Comparison of ENCODE assay signal across 8 cellular contexts in the genomic region with DNA sequence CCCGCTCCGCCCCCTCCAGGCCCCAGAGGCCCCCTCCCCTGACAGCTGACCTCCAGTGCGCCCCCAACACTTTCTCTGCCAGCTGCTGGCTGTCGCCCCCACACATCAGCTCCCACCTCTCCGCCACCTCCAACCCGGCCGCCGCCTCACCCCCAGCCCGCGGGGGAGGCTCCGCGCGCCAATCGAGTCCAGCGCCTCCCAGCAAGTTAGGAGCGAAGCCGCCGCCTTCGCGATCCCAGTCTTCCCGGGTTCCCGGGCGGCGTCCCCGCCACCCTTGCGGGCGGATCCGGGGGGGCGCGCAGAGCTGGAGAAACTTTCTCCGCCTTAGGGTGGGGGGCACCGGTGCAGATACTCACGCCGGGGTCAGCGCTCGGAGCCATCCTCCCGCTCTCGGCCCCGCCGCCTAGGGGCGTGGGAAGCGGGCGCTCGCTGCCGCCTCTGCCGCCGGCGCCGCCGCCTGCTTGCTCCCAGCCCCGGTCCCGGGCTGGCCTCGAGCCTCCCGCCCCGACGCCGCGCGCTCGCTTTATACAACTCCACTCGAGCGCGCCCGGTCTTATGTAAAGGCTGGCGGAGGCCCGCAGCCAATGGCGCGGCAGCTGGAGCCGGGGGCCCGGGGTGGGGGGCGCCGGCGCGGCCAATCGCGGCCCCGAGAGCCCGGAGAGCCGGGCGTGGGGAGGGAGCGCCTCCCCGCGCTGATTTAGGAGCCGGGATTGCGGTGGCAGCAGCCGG. TPM values are rescaled to one million over a fixed set of nuclear protein-coding genes. Genes with fewer than 3 reads are reported as not detected.
A peak's percentile ranks its signal among the peaks of the same experiment; 100 is the strongest.
DNase-seq lines count a peak whose midpoint lies in the region; ATAC-seq, FAIRE-seq and TF ChIP-seq lines count a peak whose summit lies in the region.

A gene with protein sequence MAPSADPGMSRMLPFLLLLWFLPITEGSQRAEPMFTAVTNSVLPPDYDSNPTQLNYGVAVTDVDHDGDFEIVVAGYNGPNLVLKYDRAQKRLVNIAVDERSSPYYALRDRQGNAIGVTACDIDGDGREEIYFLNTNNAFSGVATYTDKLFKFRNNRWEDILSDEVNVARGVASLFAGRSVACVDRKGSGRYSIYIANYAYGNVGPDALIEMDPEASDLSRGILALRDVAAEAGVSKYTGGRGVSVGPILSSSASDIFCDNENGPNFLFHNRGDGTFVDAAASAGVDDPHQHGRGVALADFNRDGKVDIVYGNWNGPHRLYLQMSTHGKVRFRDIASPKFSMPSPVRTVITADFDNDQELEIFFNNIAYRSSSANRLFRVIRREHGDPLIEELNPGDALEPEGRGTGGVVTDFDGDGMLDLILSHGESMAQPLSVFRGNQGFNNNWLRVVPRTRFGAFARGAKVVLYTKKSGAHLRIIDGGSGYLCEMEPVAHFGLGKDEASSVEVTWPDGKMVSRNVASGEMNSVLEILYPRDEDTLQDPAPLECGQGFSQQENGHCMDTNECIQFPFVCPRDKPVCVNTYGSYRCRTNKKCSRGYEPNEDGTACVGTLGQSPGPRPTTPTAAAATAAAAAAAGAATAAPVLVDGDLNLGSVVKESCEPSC (minus strand): TSS at position 529 of the 729 bp plus-strand sequence. CDS start 149 bp downstream, at position 380.

- intact Hi-C loops in ascending aorta (cut with DNase I) = no loop called here

- ATAC-seq in A549 (peak; percentile 57 to 76; a peak in 5 of 6 replicates), HG02973 (IDR thresholded peaks at IDR 0.05; ENCODE audit: unreplicated experiment) (no peak), HG02588 (IDR thresholded peaks at IDR 0.05; ENCODE audit: unreplicated experiment) (no peak), GM18517 (IDR thresholded peaks at IDR 0.05; ENCODE audit: unreplicated experiment) (no peak)

- H3K9ac ChIP-seq in skeletal muscle tissue (ENCODE audit: low read depth in 1 of 3, low read length in 3 of 3) = peak within 1 kb of the TSS in 2 of 3 donors; percentile 14 to 33

- peak within 1 kb of the TSS; percentile 96 for H3K4me2 ChIP-seq in A549

- no peak for TF ChIP-seq RAD21 in A549 (conservative IDR thresholded peaks at IDR 0.05 in 1 of 2, IDR thresholded peaks at IDR 0.05 in 1 of 2)

- FAIRE-seq in A549 (lab: Jason Lieb, UNC) = no peak

- H3K4me1 ChIP-seq in A549 (peaks cover 15% of the 10 kb centered on the region; the same call in 1 of the 3 replicates), ascending aorta (peaks cover 9% of the 10 kb centered on the region in 2 donors), skeletal muscle tissue (ENCODE audit: control insufficient read depth in 3 of 3, insufficient read depth in 3 of 3, low read length in 3 of 3) (peaks cover 8 to 12% (median 8%) of the 10 kb centered on the region in 3 donors)

- H3K27me3 ChIP-seq in ascending aorta (peaks cover 11% of the 10 kb centered on the region), skeletal muscle tissue (ENCODE audit: control insufficient read depth in 3 of 3, insufficient read depth in 3 of 3, low read length in 3 of 3) (peaks cover 49 to 62% (median 57%) of the 10 kb centered on the region in 3 donors)

- WGBS in A549 (ENCODE audit: missing lambda C conversion rate) = 0% methylated on average over 4 of the region's 86 CpGs

- peak within 1 kb of the TSS; percentile 46 for H3K4me3 ChIP-seq in A549
- H3K4me3 ChIP-seq in ascending aorta = peak within 1 kb of the TSS; percentile 43 to 71
- peak within 1 kb of the TSS in 2 of 3 donors; percentile 45 to 56 for H3K4me3 ChIP-seq in skeletal muscle tissue (ENCODE audit: low read length in 3 of 3)

- no peaks in the 10 kb centered on the region for H3K36me3 ChIP-seq in ascending aorta
- no peaks in the 10 kb centered on the region for H3K36me3 ChIP-seq in skeletal muscle tissue (ENCODE audit: control insufficient read depth in 3 of 3, insufficient read depth in 3 of 3, low read length in 3 of 3)

- H3K9me3 ChIP-seq in A549 (no peaks in the 10 kb centered on the region), ascending aorta (no peaks in the 10 kb centered on the region), skeletal muscle tissue (ENCODE audit: control insufficient read depth in 3 of 3, low read length in 3 of 3) (no peaks in the 10 kb centered on the region)

- TF ChIP-seq CTCF in A549 (IDR thresholded peaks at IDR 0.05) (no peak), ascending aorta (IDR thresholded peaks at IDR 0.05) (no peak)

- POLR2A ChIA-PET in A549 (lab: Yijun Ruan, JAX) (no interaction called here), HEK293T (lab: Yijun Ruan, JAX) (interaction anchor here (1.5 to 2.3 kb wide), 2 partner anchors 11 to 121 kb away, joined by 4 to 7 read pairs; no protein-coding TSS in a partner anchor)

- no peak for TF ChIP-seq EP300 in A549 (IDR thresholded peaks at IDR 0.05)

- DNase-seq in A549 (ENCODE audit: low read depth in 1 of 2, low spot score in 1 of 2) = peak; percentile 32
- DNase-seq in HEK293T (ENCODE audit: extremely low spot score) = peak; percentile 88
- peak in 1 of 2 donors; percentile 74 for DNase-seq in ascending aorta (ENCODE audit: low spot score in 2 of 2)
- peak; percentile 15 for DNase-seq in iris pigment epithelial cell (ENCODE audit: low read depth)

- CTCF ChIA-PET in A549 (lab: Yijun Ruan, JAX) = interaction anchor here (1.0 to 26.7 kb wide), 6 partner anchors 11 to 238 kb away, joined by 3 to 660 read pairs (median 34); no protein-coding TSS in a partner anchor
- CTCF ChIA-PET in HEK293T (lab: Yijun Ruan, JAX) = interaction anchor here (4.4 kb wide), 1 partner anchor 11 kb away, joined by 26 read pairs; no protein-coding TSS in a partner anchor

- H3K27ac ChIP-seq in A549 (peak within 1 kb of the TSS in 1 of 2 experiments; percentile 72; a peak in 3 of 6 replicates), ascending aorta (no peak within 1 kb of the TSS), skeletal muscle tissue (ENCODE audit: low read depth, low read length) (no peak within 1 kb of the TSS)

- TF ChIP-seq POLR2A in A549 (IDR thresholded peaks at IDR 0.05; ENCODE audit: low read length) = peak; percentile 26; the same call in 1 of the 2 replicates

TF ChIP-seq in A549, 52 proteins besides CTCF, POLR2A, EP300 and RAD21:
- TF ChIP-seq, protein P1, sequence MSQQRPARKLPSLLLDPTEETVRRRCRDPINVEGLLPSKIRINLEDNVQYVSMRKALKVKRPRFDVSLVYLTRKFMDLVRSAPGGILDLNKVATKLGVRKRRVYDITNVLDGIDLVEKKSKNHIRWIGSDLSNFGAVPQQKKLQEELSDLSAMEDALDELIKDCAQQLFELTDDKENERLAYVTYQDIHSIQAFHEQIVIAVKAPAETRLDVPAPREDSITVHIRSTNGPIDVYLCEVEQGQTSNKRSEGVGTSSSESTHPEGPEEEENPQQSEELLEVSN (IDR thresholded peaks at IDR 0.05; ENCODE audit: borderline replicate concordance, low read depth) = peak; percentile 40; the same call in 1 of the 2 replicates
- TF ChIP-seq, protein P2, sequence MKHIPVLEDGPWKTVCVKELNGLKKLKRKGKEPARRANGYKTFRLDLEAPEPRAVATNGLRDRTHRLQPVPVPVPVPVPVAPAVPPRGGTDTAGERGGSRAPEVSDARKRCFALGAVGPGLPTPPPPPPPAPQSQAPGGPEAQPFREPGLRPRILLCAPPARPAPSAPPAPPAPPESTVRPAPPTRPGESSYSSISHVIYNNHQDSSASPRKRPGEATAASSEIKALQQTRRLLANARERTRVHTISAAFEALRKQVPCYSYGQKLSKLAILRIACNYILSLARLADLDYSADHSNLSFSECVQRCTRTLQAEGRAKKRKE (CRISPR knock-in tag; IDR thresholded peaks at IDR 0.05; ENCODE audit: low read depth) = no peak

TF ChIP-seq in HEK293T, 16 proteins besides CTCF, POLR2A, EP300 and RAD21:
- no peak for TF ChIP-seq ARNT (IDR thresholded peaks at IDR 0.05)
- no peak; the same call in 1 of the 2 replicates for TF ChIP-seq L3MBTL2 (conservative IDR thresholded peaks at IDR 0.05)
- peak; percentile 87 for TF ChIP-seq FOXM1 (IDR thresholded peaks at IDR 0.05; ENCODE audit: borderline replicate concordance)

RNA-seq across cellular contexts. Expression of the gene that starts here (rescaled TPM):
- polyA plus RNA-seq in A549 (2011; rRNA removed) (0.32 and 0.36 TPM in 2 replicates), A549 (2017; fragmentation: RNase III; extraction: RNeasy Plus Mini Kit Qiagen cat#74134 plus additional on column Dnase treatment) (0.39 to 0.42 TPM (median 0.42 TPM) in 3 replicates)
- 0.56 and 0.82 TPM in 2 replicates for polyA plus RNA-seq in A549 (2012; cell fraction: cytosol; rRNA removed)
- polyA plus RNA-seq in A549 (2012; cell fraction: nucleus; rRNA removed) = 1.00 and 1.8 TPM in 2 replicates
- polyA minus RNA-seq in A549 (2011; rRNA and poly(A)+ RNA removed) = 0.10 and 0.54 TPM in 2 replicates
- total RNA-seq in ascending aorta (25.2 TPM), skeletal muscle tissue (0.52 TPM)

Comparison
In these comparisons a context has a peak if more than half of its experiments do, and no peak if none do; other contexts are left out.
1. RNA of the gene that starts here (total RNA-seq): 25.2 TPM in ascending aorta (single experiment); 0.52 TPM in skeletal muscle tissue (single experiment); every median in the first group is over 10 times any median in the second.
2. ATAC-seq: peak in A549 (2 of 2); none in HG02973 (single experiment), HG02588 (single experiment) and GM18517 (single experiment).
3. Peak in every context shown above with its lines, with median percentiles within 50 percentile points of each other: H3K4me3 ChIP-seq.